In the genomic region with DNA sequence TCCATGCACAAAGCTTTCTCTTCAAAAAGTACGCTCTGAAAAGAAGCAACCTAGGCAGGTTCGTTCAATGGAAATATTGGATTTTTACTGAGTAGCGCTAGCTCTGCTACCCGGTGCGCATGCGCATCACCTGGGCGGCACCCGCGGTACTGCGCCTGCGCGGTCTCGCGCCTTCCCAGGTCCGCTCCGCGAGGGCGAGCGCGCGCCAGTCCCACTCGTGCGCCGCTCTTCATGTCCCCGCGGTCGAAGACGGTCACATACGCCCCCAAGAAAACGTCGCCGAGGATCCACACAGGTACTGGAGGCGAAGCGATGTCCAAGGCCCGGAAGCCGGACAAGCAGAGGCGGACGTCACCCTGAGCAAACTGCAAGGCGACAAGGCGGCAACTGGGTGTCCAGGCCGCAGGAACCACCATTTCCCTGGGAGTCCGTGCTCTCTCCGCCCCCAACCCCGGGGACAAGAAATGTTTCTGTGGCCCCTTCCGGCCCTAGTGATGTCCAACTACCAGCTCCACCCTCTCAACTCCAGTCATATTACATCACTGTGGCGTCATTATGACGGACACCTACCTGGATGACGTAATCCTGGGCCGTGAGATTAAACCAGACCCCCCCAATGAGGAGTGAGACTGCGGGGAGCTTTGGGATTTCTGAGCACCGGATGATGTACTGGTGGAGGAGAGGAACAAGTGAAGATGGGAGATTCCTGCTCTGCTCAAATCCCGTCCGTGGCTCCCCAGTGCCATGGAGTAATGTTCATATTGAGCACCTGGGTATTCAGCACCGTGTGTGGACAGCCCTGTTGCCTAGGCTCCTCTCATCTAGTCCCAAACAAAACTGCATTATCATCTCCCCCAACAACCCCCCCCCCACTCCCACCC, we compare ENCODE assay signal across 1 cellular context.
A peak's percentile ranks its signal among the peaks of the same experiment; 100 is the strongest.
TF ChIP-seq lines count a peak whose summit lies in the region.

No MANE protein-coding gene starts in this region.

TF ChIP-seq in GM12878, 131 proteins besides CTCF, POLR2A, EP300 and RAD21 (continued from another document and continues in another):
- TF ChIP-seq, protein P1, sequence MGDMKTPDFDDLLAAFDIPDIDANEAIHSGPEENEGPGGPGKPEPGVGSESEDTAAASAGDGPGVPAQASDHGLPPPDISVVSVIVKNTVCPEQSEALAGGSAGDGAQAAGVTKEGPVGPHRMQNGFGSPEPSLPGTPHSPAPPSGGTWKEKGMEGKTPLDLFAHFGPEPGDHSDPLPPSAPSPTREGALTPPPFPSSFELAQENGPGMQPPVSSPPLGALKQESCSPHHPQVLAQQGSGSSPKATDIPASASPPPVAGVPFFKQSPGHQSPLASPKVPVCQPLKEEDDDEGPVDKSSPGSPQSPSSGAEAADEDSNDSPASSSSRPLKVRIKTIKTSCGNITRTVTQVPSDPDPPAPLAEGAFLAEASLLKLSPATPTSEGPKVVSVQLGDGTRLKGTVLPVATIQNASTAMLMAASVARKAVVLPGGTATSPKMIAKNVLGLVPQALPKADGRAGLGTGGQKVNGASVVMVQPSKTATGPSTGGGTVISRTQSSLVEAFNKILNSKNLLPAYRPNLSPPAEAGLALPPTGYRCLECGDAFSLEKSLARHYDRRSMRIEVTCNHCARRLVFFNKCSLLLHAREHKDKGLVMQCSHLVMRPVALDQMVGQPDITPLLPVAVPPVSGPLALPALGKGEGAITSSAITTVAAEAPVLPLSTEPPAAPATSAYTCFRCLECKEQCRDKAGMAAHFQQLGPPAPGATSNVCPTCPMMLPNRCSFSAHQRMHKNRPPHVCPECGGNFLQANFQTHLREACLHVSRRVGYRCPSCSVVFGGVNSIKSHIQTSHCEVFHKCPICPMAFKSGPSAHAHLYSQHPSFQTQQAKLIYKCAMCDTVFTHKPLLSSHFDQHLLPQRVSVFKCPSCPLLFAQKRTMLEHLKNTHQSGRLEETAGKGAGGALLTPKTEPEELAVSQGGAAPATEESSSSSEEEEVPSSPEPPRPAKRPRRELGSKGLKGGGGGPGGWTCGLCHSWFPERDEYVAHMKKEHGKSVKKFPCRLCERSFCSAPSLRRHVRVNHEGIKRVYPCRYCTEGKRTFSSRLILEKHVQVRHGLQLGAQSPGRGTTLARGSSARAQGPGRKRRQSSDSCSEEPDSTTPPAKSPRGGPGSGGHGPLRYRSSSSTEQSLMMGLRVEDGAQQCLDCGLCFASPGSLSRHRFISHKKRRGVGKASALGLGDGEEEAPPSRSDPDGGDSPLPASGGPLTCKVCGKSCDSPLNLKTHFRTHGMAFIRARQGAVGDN (IDR thresholded peaks at IDR 0.05) = peak; percentile 99
- TF ChIP-seq NRF1 (conservative IDR thresholded peaks at IDR 0.05; ENCODE audit: low read depth, low read length) (peak; percentile 89), SRF (IDR thresholded peaks at IDR 0.05; ENCODE audit: low read depth in 2 of 2, low read length in 2 of 2) (no peak), ZNF384 (IDR thresholded peaks at IDR 0.05; ENCODE audit: borderline replicate concordance, low read depth, low read length) (no peak), RCOR1 (conservative IDR thresholded peaks at IDR 0.05; ENCODE audit: low read depth, low read length) (no peak), MXI1 (IDR thresholded peaks at IDR 0.05; ENCODE audit: low read depth, low read length) (no peak), EGR1 (IDR thresholded peaks at IDR 0.05; ENCODE audit: borderline replicate concordance in 1 of 2, low read depth in 2 of 2, low read length in 2 of 2) (no peak), ATF7 (IDR thresholded peaks at IDR 0.05; ENCODE audit: low read depth) (peak; percentile 90), NR2C2 (IDR thresholded peaks at IDR 0.05; ENCODE audit: borderline replicate concordance, control insufficient read depth, insufficient read length, low read depth) (no peak), TAF1 (IDR thresholded peaks at IDR 0.05; ENCODE audit: borderline replicate concordance, low read depth, low read length) (no peak), NR2F1 (conservative IDR thresholded peaks at IDR 0.05) (no peak), KLF5 (IDR thresholded peaks at IDR 0.05; ENCODE audit: partially characterized antibody) (no peak), BRCA1 (IDR thresholded peaks at IDR 0.05; ENCODE audit: low read depth, low read length) (no peak), JUNB (IDR thresholded peaks at IDR 0.05) (no peak), ETV6 (conservative IDR thresholded peaks at IDR 0.05 in 1 of 2, IDR thresholded peaks at IDR 0.05 in 1 of 2; ENCODE audit: borderline replicate concordance in 1 of 2, low read depth in 1 of 2) (no peak), CBX5 (IDR thresholded peaks at IDR 0.05; ENCODE audit: low read depth) (no peak), HDAC6 (IDR thresholded peaks at IDR 0.05; ENCODE audit: unreplicated experiment) (no peak), EED (IDR thresholded peaks at IDR 0.05; ENCODE audit: low read depth) (no peak), RAD51 (IDR thresholded peaks at IDR 0.05) (no peak), BHLHE40 (IDR thresholded peaks at IDR 0.05; ENCODE audit: borderline replicate concordance in 1 of 2, low read depth in 2 of 2, low read length in 1 of 2) (peak in 1 of 2 experiments; percentile 47; a peak in 1 of 4 replicates), TCF3 (IDR thresholded peaks at IDR 0.05; ENCODE audit: borderline replicate concordance, insufficient read depth, low read depth, low read length) (0 out of 2 replicates have a peak, but pooled peaks have one; percentile 6), RB1 (IDR thresholded peaks at IDR 0.05; ENCODE audit: borderline replicate concordance) (no peak), EZH2 (IDR thresholded peaks at IDR 0.05; ENCODE audit: borderline replicate concordance, control insufficient read depth, low read depth, low read length) (no peak), FOS (IDR thresholded peaks at IDR 0.05; ENCODE audit: borderline replicate concordance, extremely low read depth, insufficient read length) (no peak), POU2F2 (IDR thresholded peaks at IDR 0.05; ENCODE audit: borderline replicate concordance, low read depth, low read length) (0 out of 3 replicates have a peak, but pooled peaks have one; percentile 2), POLR2AphosphoS5 (IDR thresholded peaks at IDR 0.05; ENCODE audit: low read length) (peak; percentile 78), NFYA (IDR thresholded peaks at IDR 0.05; ENCODE audit: borderline replicate concordance, low read depth, low read length) (no peak), CREB1 (IDR thresholded peaks at IDR 0.05; ENCODE audit: low read depth) (peak; percentile 89), MYB (IDR thresholded peaks at IDR 0.05; ENCODE audit: borderline replicate concordance, low read depth, low read length) (no peak), SMAD5 (IDR thresholded peaks at IDR 0.05; ENCODE audit: low read depth) (peak; percentile 52; the same call in 1 of the 2 replicates), DPF2 (IDR thresholded peaks at IDR 0.05) (no peak)
- TF ChIP-seq, protein P2, sequence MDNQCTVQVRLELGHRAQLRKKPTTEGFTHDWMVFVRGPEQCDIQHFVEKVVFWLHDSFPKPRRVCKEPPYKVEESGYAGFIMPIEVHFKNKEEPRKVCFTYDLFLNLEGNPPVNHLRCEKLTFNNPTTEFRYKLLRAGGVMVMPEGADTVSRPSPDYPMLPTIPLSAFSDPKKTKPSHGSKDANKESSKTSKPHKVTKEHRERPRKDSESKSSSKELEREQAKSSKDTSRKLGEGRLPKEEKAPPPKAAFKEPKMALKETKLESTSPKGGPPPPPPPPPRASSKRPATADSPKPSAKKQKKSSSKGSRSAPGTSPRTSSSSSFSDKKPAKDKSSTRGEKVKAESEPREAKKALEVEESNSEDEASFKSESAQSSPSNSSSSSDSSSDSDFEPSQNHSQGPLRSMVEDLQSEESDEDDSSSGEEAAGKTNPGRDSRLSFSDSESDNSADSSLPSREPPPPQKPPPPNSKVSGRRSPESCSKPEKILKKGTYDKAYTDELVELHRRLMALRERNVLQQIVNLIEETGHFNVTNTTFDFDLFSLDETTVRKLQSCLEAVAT (IDR thresholded peaks at IDR 0.05) = peak; percentile 83
- TF ChIP-seq, protein P3, sequence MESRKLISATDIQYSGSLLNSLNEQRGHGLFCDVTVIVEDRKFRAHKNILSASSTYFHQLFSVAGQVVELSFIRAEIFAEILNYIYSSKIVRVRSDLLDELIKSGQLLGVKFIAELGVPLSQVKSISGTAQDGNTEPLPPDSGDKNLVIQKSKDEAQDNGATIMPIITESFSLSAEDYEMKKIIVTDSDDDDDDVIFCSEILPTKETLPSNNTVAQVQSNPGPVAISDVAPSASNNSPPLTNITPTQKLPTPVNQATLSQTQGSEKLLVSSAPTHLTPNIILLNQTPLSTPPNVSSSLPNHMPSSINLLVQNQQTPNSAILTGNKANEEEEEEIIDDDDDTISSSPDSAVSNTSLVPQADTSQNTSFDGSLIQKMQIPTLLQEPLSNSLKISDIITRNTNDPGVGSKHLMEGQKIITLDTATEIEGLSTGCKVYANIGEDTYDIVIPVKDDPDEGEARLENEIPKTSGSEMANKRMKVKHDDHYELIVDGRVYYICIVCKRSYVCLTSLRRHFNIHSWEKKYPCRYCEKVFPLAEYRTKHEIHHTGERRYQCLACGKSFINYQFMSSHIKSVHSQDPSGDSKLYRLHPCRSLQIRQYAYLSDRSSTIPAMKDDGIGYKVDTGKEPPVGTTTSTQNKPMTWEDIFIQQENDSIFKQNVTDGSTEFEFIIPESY (IDR thresholded peaks at IDR 0.05) = 0 out of 2 replicates have a peak, but pooled peaks have one; percentile 7
- TF ChIP-seq, protein P4, sequence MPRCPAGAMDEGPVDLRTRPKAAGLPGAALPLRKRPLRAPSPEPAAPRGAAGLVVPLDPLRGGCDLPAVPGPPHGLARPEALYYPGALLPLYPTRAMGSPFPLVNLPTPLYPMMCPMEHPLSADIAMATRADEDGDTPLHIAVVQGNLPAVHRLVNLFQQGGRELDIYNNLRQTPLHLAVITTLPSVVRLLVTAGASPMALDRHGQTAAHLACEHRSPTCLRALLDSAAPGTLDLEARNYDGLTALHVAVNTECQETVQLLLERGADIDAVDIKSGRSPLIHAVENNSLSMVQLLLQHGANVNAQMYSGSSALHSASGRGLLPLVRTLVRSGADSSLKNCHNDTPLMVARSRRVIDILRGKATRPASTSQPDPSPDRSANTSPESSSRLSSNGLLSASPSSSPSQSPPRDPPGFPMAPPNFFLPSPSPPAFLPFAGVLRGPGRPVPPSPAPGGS (IDR thresholded peaks at IDR 0.05; ENCODE audit: borderline replicate concordance, insufficient read depth, low read depth, low read length, poor library complexity, severe bottlenecking) = no peak
- TF ChIP-seq, protein P5, sequence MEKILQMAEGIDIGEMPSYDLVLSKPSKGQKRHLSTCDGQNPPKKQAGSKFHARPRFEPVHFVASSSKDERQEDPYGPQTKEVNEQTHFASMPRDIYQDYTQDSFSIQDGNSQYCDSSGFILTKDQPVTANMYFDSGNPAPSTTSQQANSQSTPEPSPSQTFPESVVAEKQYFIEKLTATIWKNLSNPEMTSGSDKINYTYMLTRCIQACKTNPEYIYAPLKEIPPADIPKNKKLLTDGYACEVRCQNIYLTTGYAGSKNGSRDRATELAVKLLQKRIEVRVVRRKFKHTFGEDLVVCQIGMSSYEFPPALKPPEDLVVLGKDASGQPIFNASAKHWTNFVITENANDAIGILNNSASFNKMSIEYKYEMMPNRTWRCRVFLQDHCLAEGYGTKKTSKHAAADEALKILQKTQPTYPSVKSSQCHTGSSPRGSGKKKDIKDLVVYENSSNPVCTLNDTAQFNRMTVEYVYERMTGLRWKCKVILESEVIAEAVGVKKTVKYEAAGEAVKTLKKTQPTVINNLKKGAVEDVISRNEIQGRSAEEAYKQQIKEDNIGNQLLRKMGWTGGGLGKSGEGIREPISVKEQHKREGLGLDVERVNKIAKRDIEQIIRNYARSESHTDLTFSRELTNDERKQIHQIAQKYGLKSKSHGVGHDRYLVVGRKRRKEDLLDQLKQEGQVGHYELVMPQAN (conservative IDR thresholded peaks at IDR 0.05) = no peak
- TF ChIP-seq, protein P6, sequence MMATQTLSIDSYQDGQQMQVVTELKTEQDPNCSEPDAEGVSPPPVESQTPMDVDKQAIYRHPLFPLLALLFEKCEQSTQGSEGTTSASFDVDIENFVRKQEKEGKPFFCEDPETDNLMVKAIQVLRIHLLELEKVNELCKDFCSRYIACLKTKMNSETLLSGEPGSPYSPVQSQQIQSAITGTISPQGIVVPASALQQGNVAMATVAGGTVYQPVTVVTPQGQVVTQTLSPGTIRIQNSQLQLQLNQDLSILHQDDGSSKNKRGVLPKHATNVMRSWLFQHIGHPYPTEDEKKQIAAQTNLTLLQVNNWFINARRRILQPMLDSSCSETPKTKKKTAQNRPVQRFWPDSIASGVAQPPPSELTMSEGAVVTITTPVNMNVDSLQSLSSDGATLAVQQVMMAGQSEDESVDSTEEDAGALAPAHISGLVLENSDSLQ (IDR thresholded peaks at IDR 0.05) = peak; percentile 59
- TF ChIP-seq, protein P7, sequence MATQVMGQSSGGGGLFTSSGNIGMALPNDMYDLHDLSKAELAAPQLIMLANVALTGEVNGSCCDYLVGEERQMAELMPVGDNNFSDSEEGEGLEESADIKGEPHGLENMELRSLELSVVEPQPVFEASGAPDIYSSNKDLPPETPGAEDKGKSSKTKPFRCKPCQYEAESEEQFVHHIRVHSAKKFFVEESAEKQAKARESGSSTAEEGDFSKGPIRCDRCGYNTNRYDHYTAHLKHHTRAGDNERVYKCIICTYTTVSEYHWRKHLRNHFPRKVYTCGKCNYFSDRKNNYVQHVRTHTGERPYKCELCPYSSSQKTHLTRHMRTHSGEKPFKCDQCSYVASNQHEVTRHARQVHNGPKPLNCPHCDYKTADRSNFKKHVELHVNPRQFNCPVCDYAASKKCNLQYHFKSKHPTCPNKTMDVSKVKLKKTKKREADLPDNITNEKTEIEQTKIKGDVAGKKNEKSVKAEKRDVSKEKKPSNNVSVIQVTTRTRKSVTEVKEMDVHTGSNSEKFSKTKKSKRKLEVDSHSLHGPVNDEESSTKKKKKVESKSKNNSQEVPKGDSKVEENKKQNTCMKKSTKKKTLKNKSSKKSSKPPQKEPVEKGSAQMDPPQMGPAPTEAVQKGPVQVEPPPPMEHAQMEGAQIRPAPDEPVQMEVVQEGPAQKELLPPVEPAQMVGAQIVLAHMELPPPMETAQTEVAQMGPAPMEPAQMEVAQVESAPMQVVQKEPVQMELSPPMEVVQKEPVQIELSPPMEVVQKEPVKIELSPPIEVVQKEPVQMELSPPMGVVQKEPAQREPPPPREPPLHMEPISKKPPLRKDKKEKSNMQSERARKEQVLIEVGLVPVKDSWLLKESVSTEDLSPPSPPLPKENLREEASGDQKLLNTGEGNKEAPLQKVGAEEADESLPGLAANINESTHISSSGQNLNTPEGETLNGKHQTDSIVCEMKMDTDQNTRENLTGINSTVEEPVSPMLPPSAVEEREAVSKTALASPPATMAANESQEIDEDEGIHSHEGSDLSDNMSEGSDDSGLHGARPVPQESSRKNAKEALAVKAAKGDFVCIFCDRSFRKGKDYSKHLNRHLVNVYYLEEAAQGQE (IDR thresholded peaks at IDR 0.05; ENCODE audit: low read depth, low read length) = no peak
- TF ChIP-seq, protein P8, sequence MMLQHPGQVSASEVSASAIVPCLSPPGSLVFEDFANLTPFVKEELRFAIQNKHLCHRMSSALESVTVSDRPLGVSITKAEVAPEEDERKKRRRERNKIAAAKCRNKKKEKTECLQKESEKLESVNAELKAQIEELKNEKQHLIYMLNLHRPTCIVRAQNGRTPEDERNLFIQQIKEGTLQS (IDR thresholded peaks at IDR 0.05; ENCODE audit: borderline replicate concordance, extremely low read depth, low read depth, low read length) = no peak
- TF ChIP-seq, protein P9, sequence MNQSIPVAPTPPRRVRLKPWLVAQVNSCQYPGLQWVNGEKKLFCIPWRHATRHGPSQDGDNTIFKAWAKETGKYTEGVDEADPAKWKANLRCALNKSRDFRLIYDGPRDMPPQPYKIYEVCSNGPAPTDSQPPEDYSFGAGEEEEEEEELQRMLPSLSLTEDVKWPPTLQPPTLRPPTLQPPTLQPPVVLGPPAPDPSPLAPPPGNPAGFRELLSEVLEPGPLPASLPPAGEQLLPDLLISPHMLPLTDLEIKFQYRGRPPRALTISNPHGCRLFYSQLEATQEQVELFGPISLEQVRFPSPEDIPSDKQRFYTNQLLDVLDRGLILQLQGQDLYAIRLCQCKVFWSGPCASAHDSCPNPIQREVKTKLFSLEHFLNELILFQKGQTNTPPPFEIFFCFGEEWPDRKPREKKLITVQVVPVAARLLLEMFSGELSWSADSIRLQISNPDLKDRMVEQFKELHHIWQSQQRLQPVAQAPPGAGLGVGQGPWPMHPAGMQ (IDR thresholded peaks at IDR 0.05; ENCODE audit: borderline replicate concordance) = no peak
